8 cellular contexts compared by ENCODE assay signal in the genomic region with DNA sequence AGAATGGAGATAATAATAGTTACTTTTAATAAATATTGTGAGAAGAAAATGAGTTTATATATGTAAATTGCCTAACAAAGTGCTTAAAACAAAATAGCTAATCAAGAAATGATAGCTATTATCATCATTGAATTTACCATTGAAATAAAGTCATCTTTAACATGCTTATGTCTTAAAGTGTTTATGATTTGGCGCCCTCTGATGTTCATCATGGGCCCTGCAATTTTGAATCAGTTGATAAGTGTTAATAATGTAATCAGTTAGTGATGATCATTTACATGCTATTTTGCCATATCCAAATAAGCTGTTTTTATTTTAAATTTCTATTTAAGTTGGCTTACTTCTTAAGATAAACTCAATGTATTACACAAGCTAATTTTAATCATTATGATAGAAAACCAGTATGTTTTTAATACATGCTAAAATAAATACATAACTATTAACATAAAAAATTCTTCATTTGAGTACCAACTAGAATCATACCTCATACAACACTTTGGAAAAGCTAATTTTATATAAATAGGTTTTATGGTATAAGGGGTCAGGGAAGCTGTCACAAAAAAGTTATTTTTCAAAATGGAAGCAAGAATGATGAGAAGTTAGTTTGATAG. TPM values are rescaled to one million over a fixed set of nuclear protein-coding genes. Genes with fewer than 3 reads are reported as not detected.
DNase-seq lines count a peak whose midpoint lies in the region; ATAC-seq and TF ChIP-seq lines count a peak whose summit lies in the region.

No MANE protein-coding gene starts in this region.

- H3K9me3 Mint-ChIP-seq in stimulated activated memory B cell treated with anti-CD40 and anti-IgM and Interleukin-4, amounts not matched to agents 10 μg/mL and 1 μg/mL and 100 μg/mL, for 72 hours: peaks cover 23% of the 10 kb centered on the region

- H3K36me3 Mint-ChIP-seq in stimulated activated memory B cell treated with anti-CD40 and anti-IgM and Interleukin-4, amounts not matched to agents 10 μg/mL and 1 μg/mL and 100 μg/mL, for 72 hours: no peaks in the 10 kb centered on the region

- H3K27me3 Mint-ChIP-seq in stimulated activated memory B cell treated with anti-CD40 and anti-IgM and Interleukin-4, amounts not matched to agents 10 μg/mL and 1 μg/mL and 100 μg/mL, for 72 hours: no peaks in the 10 kb centered on the region

- peak; percentile 71 for TF ChIP-seq CTCF in NB4 (IDR thresholded peaks at IDR 0.05; ENCODE audit: low read depth, low read length)

- DNase-seq in AG08396 (ENCODE audit: low spot score) (peak; percentile 23), NB4 (ENCODE audit: low read depth) (peak; percentile 49), T-helper 1 cell (peak in 3 of 5 donors; percentile 5 to 18 (median 18)), dermis microvascular lymphatic vessel endothelial cell (ENCODE audit: low read depth in 2 of 2) (peak; percentile 47 to 68), mucosa of gallbladder (ENCODE audit: low spot score) (peak; percentile 59)

- no peak overlapping the region for H3K27ac Mint-ChIP-seq in stimulated activated memory B cell treated with anti-CD40 and anti-IgM and Interleukin-4, amounts not matched to agents 10 μg/mL and 1 μg/mL and 100 μg/mL, for 72 hours

- H3K4me1 Mint-ChIP-seq in stimulated activated memory B cell treated with anti-CD40 and anti-IgM and Interleukin-4, amounts not matched to agents 10 μg/mL and 1 μg/mL and 100 μg/mL, for 72 hours: no peaks in the 10 kb centered on the region

- H3K4me3 ChIP-seq in NB4 (ENCODE audit: low read depth, low read length): no peak overlapping the region

- ATAC-seq in GM18858 (IDR thresholded peaks at IDR 0.05; ENCODE audit: unreplicated experiment) (peak; percentile 62), HG03460 (IDR thresholded peaks at IDR 0.05; ENCODE audit: unreplicated experiment) (no peak)
- ATAC-seq in stimulated activated memory B cell treated with anti-CD40 and anti-IgM and Interleukin-4, amounts not matched to agents 10 μg/mL and 1 μg/mL and 100 μg/mL, for 72 hours: no peak

- no peak overlapping the region for H3K4me3 Mint-ChIP-seq in stimulated activated memory B cell treated with anti-CD40 and anti-IgM and Interleukin-4, amounts not matched to agents 10 μg/mL and 1 μg/mL and 100 μg/mL, for 72 hours

- no peak for TF ChIP-seq POLR2A in NB4 (IDR thresholded peaks at IDR 0.05; ENCODE audit: extremely low read depth, insufficient read length)

RNA-seq across cellular contexts. Expression of a gene that starts 39.2 kb away (rescaled TPM):
- 0.90 and 7.7 TPM in 2 replicates for total RNA-seq in dermis microvascular lymphatic vessel endothelial cell
- total RNA-seq in mucosa of gallbladder: 71.3 TPM
